9 cellular contexts compared by ENCODE assay signal in genomic region chr3:10602769-10603768, GRCh38.
DNase-seq lines count a peak whose midpoint lies in the region; ATAC-seq and TF ChIP-seq lines count a peak whose summit lies in the region.
"Had no signal": no experiment of that assay in that cellular context is flagged by ENCODE, and none has a peak within 500 bp of the region (broad histone marks: within the 10 kb centered on the region; RNA-seq: fewer than 3 reads in every experiment).

No MANE protein-coding gene starts in this region.

- WGBS in spleen, 5 donors: 45 to 56% (median 52%) methylated on average over 15 of the region's 15 CpGs

- intact Hi-C loops in spleen (cut with DNase I; ENCODE audit: low total_unique reads): no loop called here
- intact Hi-C loops in left colon (cut with DNase I, micrococcal nuclease): no loop called here

- H3K9me3 ChIP-seq in Karpas-422 (ENCODE audit: low read length) (no peaks in the 10 kb centered on the region), spleen (no peaks in the 10 kb centered on the region)

- H3K79me2 ChIP-seq in Karpas-422 (ENCODE audit: low read length): no peaks in the 10 kb centered on the region

- no peaks in the 10 kb centered on the region; the same call in 1 of the 2 replicates for H3K27me3 ChIP-seq in Karpas-422 (ENCODE audit: low read length)
- peaks cover 0 to 27% (median 0%) of the 10 kb centered on the region in 7 donors for H3K27me3 ChIP-seq in spleen (replicated peaks in 1 of 7)

- no peak overlapping the region for H2AFZ ChIP-seq in Karpas-422 (ENCODE audit: low read length)

- DNase-seq in DMS79 (lab: John Stamatoyannopoulos, UW): peak; percentile 50
- DNase-seq in Karpas-422: peak; percentile 95
- peak; percentile 56 for DNase-seq in activated T-cell treated with anti-CD3 and anti-CD28 coated beads for 4 hours
- DNase-seq in spleen: peak; percentile 59
- no peak for DNase-seq in D341Med (ENCODE audit: low spot score)
- DNase-seq in Ammon's horn (ENCODE audit: low spot score): no peak
- DNase-seq in left colon: no peak
- DNase-seq in ureter (ENCODE audit: low spot score): no peak

- no peak for TF ChIP-seq POLR2A in spleen (IDR thresholded peaks at IDR 0.05)

- no peak for ATAC-seq in left colon
- ATAC-seq: HepG2 had no signal

- peak overlapping the region; percentile 57 for H3K4me3 ChIP-seq in Karpas-422 (ENCODE audit: low read length)
- H3K4me3 ChIP-seq in spleen: no peak overlapping the region

- H3K27ac ChIP-seq in Karpas-422 (ENCODE audit: low read length): peak overlapping the region; percentile 98
- no peak overlapping the region for H3K27ac ChIP-seq in spleen

- H3K4me1 ChIP-seq in Karpas-422 (ENCODE audit: low read length): peaks cover 63% of the 10 kb centered on the region
- H3K4me1 ChIP-seq in spleen: peaks cover 0 to 15% (median 3%) of the 10 kb centered on the region in 6 donors

- H3K36me3 ChIP-seq in Karpas-422 (ENCODE audit: insufficient read depth, low read length) (no peaks in the 10 kb centered on the region), spleen (no peaks in the 10 kb centered on the region)

- no peak for TF ChIP-seq CTCF in spleen (IDR thresholded peaks at IDR 0.05 in 8 of 11, conservative IDR thresholded peaks at IDR 0.05 in 3 of 11)

- H3K9ac ChIP-seq in Karpas-422 (ENCODE audit: low read length): peak overlapping the region; percentile 68

- peak overlapping the region; percentile 81 for H3K4me2 ChIP-seq in Karpas-422 (ENCODE audit: low read depth, low read length, poor library complexity, severe bottlenecking)

- no peaks in the 10 kb centered on the region for H3K9me2 ChIP-seq in Karpas-422 (replicated peaks; ENCODE audit: insufficient read depth, low read length)

- no peaks in the 10 kb centered on the region for H4K20me1 ChIP-seq in Karpas-422 (ENCODE audit: insufficient read depth, low read depth, low read length)

Comparison
In these comparisons a context has a peak if more than half of its experiments do, and no peak if none do; other contexts are left out.
1. DNase-seq: peak in DMS79 (single experiment), Karpas-422 (single experiment), activated T-cell treated with anti-CD3 and anti-CD28 coated beads for 4 hours (single experiment) and spleen (single experiment); none in D341Med (single experiment), Ammon's horn (single experiment), left colon (0 of 2) and ureter (single experiment).